ENCODE assay signal across 16 cellular contexts in the genomic region with DNA sequence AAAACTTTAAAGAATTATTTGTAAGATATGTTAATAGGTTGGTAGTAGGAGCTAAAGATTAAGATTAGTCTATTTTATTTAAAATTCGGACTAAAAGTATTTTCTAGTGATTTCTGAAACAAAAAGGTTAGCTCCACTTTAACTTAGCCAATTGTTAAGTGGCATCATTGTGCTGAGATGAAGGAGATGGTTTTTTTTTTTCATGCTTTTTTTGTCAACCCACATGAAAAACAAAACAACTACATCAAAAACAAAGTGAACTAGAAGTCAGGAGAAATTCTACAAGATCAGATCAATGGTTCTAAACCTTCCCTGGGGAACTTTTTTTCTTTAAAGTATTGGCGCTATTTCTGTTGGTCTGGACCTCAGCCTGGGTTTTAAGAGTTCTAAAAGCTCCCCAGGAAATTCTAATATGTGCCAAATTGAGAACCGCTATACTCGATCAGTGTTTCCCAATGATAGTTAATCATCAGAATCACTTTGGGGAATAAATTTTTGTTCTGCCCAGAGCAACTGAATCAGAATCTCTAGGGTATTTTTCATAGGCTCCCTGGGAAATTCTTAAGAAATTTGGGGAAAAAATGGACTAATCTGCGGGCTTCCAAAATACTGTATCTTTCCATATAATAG. TPM values are rescaled to one million over a fixed set of nuclear protein-coding genes. Genes with fewer than 3 reads are reported as not detected.
A peak's percentile ranks its signal among the peaks of the same experiment; 100 is the strongest.
DNase-seq lines count a peak whose midpoint lies in the region; ATAC-seq and TF ChIP-seq lines count a peak whose summit lies in the region.
"Had no signal": no experiment of that assay in that cellular context is flagged by ENCODE, and none has a peak within 500 bp of the region (broad histone marks: within the 10 kb centered on the region; RNA-seq: fewer than 3 reads in every experiment).

No MANE protein-coding gene starts in this region.

- H3K9me3 Mint-ChIP-seq in CD4-positive, CD25-positive, alpha-beta regulatory T cell: no peaks in the 10 kb centered on the region
- H3K9me3 Mint-ChIP-seq in activated naive CD8-positive, alpha-beta T cell treated with anti-CD3 and anti-CD28 coated beads, Interleukin-2, amount 50 U/mL, for 24 hours: no peaks in the 10 kb centered on the region
- H3K9me3 Mint-ChIP-seq in neural crest cell: no peaks in the 10 kb centered on the region

- peaks cover 20 to 56% (median 32%) of the 10 kb centered on the region in 4 donors for H3K4me1 Mint-ChIP-seq in CD4-positive, CD25-positive, alpha-beta regulatory T cell
- H3K4me1 Mint-ChIP-seq in activated naive CD8-positive, alpha-beta T cell treated with anti-CD3 and anti-CD28 coated beads, Interleukin-2, amount 50 U/mL, for 24 hours: peaks cover 37% of the 10 kb centered on the region
- peaks cover 15% of the 10 kb centered on the region for H3K4me1 Mint-ChIP-seq in neural crest cell

- H3K27ac Mint-ChIP-seq in CD4-positive, CD25-positive, alpha-beta regulatory T cell: peak overlapping the region in 2 of 3 donors; percentile 36 to 71
- H3K27ac Mint-ChIP-seq in activated naive CD8-positive, alpha-beta T cell treated with anti-CD3 and anti-CD28 coated beads, Interleukin-2, amount 50 U/mL, for 24 hours: no peak overlapping the region
- H3K27ac Mint-ChIP-seq in neural crest cell (ENCODE audit: unreplicated experiment): no peak overlapping the region

- no peak for TF ChIP-seq CTCF in neural crest cell (conservative IDR thresholded peaks at IDR 0.05)

- H3K27ac ChIP-seq in CD4-positive, CD25-positive, alpha-beta regulatory T cell (ENCODE audit: insufficient read depth, low read length, poor library complexity, severe bottlenecking): peak overlapping the region; percentile 23
- H3K27ac ChIP-seq: upper lobe of left lung had no signal

- ATAC-seq in CD4-positive, CD25-positive, alpha-beta regulatory T cell (ENCODE audit: low read depth in 2 of 2): no peak
- no peak for ATAC-seq in activated naive CD8-positive, alpha-beta T cell treated with anti-CD3 and anti-CD28 coated beads, Interleukin-2, amount 50 U/mL, for 24 hours
- ATAC-seq in HG02678 (IDR thresholded peaks at IDR 0.05; ENCODE audit: unreplicated experiment) (no peak), HG03520 (IDR thresholded peaks at IDR 0.05; ENCODE audit: unreplicated experiment) (no peak)

- no peaks in the 10 kb centered on the region for H3K27me3 ChIP-seq in CD4-positive, CD25-positive, alpha-beta regulatory T cell (ENCODE audit: control insufficient read depth, insufficient read depth, low read length)
- H3K27me3 ChIP-seq: ovary, upper lobe of left lung had no signal

- peaks cover 7% of the 10 kb centered on the region for H3K27me3 Mint-ChIP-seq in CD4-positive, CD25-positive, alpha-beta regulatory T cell
- no peaks in the 10 kb centered on the region for H3K27me3 Mint-ChIP-seq in activated naive CD8-positive, alpha-beta T cell treated with anti-CD3 and anti-CD28 coated beads, Interleukin-2, amount 50 U/mL, for 24 hours
- no peaks in the 10 kb centered on the region for H3K27me3 Mint-ChIP-seq in neural crest cell (ENCODE audit: low read depth)

- peaks cover 22% of the 10 kb centered on the region for H3K4me1 ChIP-seq in CD4-positive, CD25-positive, alpha-beta regulatory T cell (ENCODE audit: control insufficient read depth, insufficient read depth, low read length, poor library complexity, severe bottlenecking)

- no peaks in the 10 kb centered on the region for H3K36me3 ChIP-seq in CD4-positive, CD25-positive, alpha-beta regulatory T cell (ENCODE audit: control insufficient read depth, insufficient read depth, low read length)
- H3K36me3 ChIP-seq: ovary, upper lobe of left lung had no signal

- peak overlapping the region; percentile 96 for H3K4me3 ChIP-seq in CD4-positive, CD25-positive, alpha-beta regulatory T cell (ENCODE audit: low read depth, low read length)
- H3K4me3 ChIP-seq: ovary had no signal

- H3K9me3 ChIP-seq in CD4-positive, CD25-positive, alpha-beta regulatory T cell (ENCODE audit: control insufficient read depth in 2 of 2, low read length in 2 of 2): no peaks in the 10 kb centered on the region
- H3K9me3 ChIP-seq: ovary, upper lobe of left lung had no signal

- H3K36me3 Mint-ChIP-seq in CD4-positive, CD25-positive, alpha-beta regulatory T cell: no peaks in the 10 kb centered on the region
- no peaks in the 10 kb centered on the region for H3K36me3 Mint-ChIP-seq in activated naive CD8-positive, alpha-beta T cell treated with anti-CD3 and anti-CD28 coated beads, Interleukin-2, amount 50 U/mL, for 24 hours (ENCODE audit: low read depth)
- no peaks in the 10 kb centered on the region for H3K36me3 Mint-ChIP-seq in neural crest cell (ENCODE audit: low read depth)

- peak in 1 of 3 donors; percentile 33 for DNase-seq in CD4-positive, CD25-positive, alpha-beta regulatory T cell
- DNase-seq in GM03348 (ENCODE audit: low spot score) (peak; percentile 16), neural crest cell (ENCODE audit: low read depth, low spot score) (no peak), Kasumi-1 (lab: John Stamatoyannopoulos, UW) (no peak), DMS153 treated with DMSO at 0.1 percent for 48 hours (lab: John Stamatoyannopoulos, UW; ENCODE audit: unreplicated experiment) (no peak)
- no peak for DNase-seq in activated naive CD8-positive, alpha-beta T cell treated with anti-CD3 and anti-CD28 coated beads, Interleukin-2, amount 50 U/mL, for 24 hours
- DNase-seq: activated CD8-positive, alpha-beta memory T cell treated with anti-CD3 and anti-CD28 coated beads, Interleukin-2, amount 50 U/mL, for 4 hours; activated naive CD4-positive, alpha-beta T cell treated with anti-CD3 and anti-CD28 coated beads, Interleukin-2, amount 50 U/mL, for 16 hours; DMS153; hypothalamus; NCI-H1930; ovary; small intestine; upper lobe of left lung had no signal

- peak overlapping the region in 3 of 4 donors; percentile 87 to 99 (median 95) for H3K4me3 Mint-ChIP-seq in CD4-positive, CD25-positive, alpha-beta regulatory T cell
- H3K4me3 Mint-ChIP-seq in activated naive CD8-positive, alpha-beta T cell treated with anti-CD3 and anti-CD28 coated beads, Interleukin-2, amount 50 U/mL, for 24 hours: peak overlapping the region; percentile 88
- H3K4me3 Mint-ChIP-seq in neural crest cell: peak overlapping the region; percentile 64

RNA-seq across cellular contexts. Expression of a gene that starts 2.3 kb away (rescaled TPM):
- total RNA-seq in CD4-positive, CD25-positive, alpha-beta regulatory T cell: 18.7 TPM
- polyA plus RNA-seq in CD4-positive, CD25-positive, alpha-beta regulatory T cell: 1 to 10 TPM; 5.1 to 8.3 (median 7.1) TPM
- total RNA-seq in neural crest cell: 7.3 and 7.9 TPM in 2 replicates

RNA-seq across cellular contexts. Expression of a gene that starts 22.9 kb away (rescaled TPM):
- 16.6 TPM for total RNA-seq in CD4-positive, CD25-positive, alpha-beta regulatory T cell
- polyA plus RNA-seq in CD4-positive, CD25-positive, alpha-beta regulatory T cell: 10 to 100 TPM; 11.6 to 15.6 (median 13.3) TPM
- total RNA-seq in neural crest cell: 18.3 and 19.4 TPM in 2 replicates

Comparison
In these comparisons a context has a peak if more than half of its experiments do, and no peak if none do; other contexts are left out.
1. H3K27ac Mint-ChIP-seq: peak in CD4-positive, CD25-positive, alpha-beta regulatory T cell (2 of 3); none in activated naive CD8-positive, alpha-beta T cell treated with anti-CD3 and anti-CD28 coated beads, Interleukin-2, amount 50 U/mL, for 24 hours (single experiment) and neural crest cell (single experiment).
2. Peak in every context shown above with its lines, with median percentiles within 50 percentile points of each other: H3K4me3 Mint-ChIP-seq.